17 cellular contexts compared by ENCODE assay signal in the genomic region with DNA sequence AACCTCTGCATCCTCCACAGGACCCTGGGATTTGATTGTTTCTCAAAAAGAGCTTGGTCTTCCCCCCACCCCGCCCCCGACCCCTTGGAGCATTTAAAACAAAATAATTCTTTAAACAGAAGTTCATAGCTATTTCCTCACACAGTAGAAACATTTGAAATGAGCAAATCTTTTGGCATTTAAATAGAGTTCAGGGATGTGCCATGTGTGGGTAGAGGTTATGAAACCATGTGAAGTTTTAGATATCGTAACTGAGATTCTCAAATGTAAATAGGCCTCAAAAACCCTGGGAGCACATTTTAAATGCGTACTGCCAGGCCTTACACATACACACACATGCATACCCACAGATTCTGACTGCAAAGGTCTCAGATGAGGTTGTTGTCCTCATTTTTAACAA.
DNase-seq lines count a peak whose midpoint lies in the region; ATAC-seq and TF ChIP-seq lines count a peak whose summit lies in the region.
"Had no signal": no experiment of that assay in that cellular context is flagged by ENCODE, and none has a peak within 500 bp of the region (broad histone marks: within the 10 kb centered on the region; RNA-seq: fewer than 3 reads in every experiment).

No MANE protein-coding gene starts in this region.

- H3F3A ChIP-seq in smooth muscle cell (ENCODE audit: low read depth) = peaks cover 5% of the 10 kb centered on the region

- no peak for ATAC-seq in GM18519 (IDR thresholded peaks at IDR 0.05; ENCODE audit: low FRiP score, unreplicated experiment)
- ATAC-seq: stimulated activated naive CD8-positive, alpha-beta T cell treated with anti-CD3 and anti-CD28 coated beads, Interleukin-15, Interleukin-2, amounts not matched to agents 100 U/mL and 50 U/mL, for 24 hours had no signal

- H2AFZ ChIP-seq in smooth muscle cell (ENCODE audit: low read depth) = no peak overlapping the region

- WGBS in smooth muscle cell (ENCODE audit: low lambda C conversion rate) = 56% methylated on average over 4 of the region's 4 CpGs

- intact Hi-C loops in ascending aorta (cut with DNase I) = no loop called here

- no peaks in the 10 kb centered on the region for H3K27me3 ChIP-seq in ascending aorta
- no peaks in the 10 kb centered on the region for H3K27me3 ChIP-seq in smooth muscle cell (ENCODE audit: low read depth)
- H3K27me3 ChIP-seq: colonic mucosa, gastrocnemius medialis, Peyer's patch had no signal

- peak overlapping the region; percentile 36 for H3K4me2 ChIP-seq in smooth muscle cell

- H4K20me1 ChIP-seq in smooth muscle cell (ENCODE audit: low read depth) = no peaks in the 10 kb centered on the region

- no peak overlapping the region for H3K9ac ChIP-seq in smooth muscle cell (ENCODE audit: low read depth)

- H3K36me3 ChIP-seq in ascending aorta = no peaks in the 10 kb centered on the region
- no peaks in the 10 kb centered on the region for H3K36me3 ChIP-seq in smooth muscle cell (ENCODE audit: low read depth)
- H3K36me3 ChIP-seq: colonic mucosa, gastrocnemius medialis had no signal

- H3K4me1 ChIP-seq in ascending aorta = peaks cover 0 to 19% of the 10 kb centered on the region in 2 donors
- peaks cover 9% of the 10 kb centered on the region for H3K4me1 ChIP-seq in smooth muscle cell (ENCODE audit: low read depth)
- H3K4me1 ChIP-seq: gastrocnemius medialis had no signal

- H3K27ac ChIP-seq in ascending aorta (peak overlapping the region; percentile 67), smooth muscle cell (ENCODE audit: low read depth) (peak overlapping the region; percentile 63)
- H3K27ac ChIP-seq: colonic mucosa, Peyer's patch had no signal

- peak; percentile 62 for DNase-seq in GM03348 (ENCODE audit: low spot score)
- no peak for DNase-seq in ascending aorta (ENCODE audit: low spot score in 2 of 2)
- peak; percentile 56 for DNase-seq in fibroblast of the conjunctiva (ENCODE audit: low read depth)
- no peak for DNase-seq in smooth muscle cell (lab: John Stamatoyannopoulos, UW; ENCODE audit: unreplicated experiment)
- no peak for DNase-seq in DMS153 (lab: John Stamatoyannopoulos, UW)
- no peak for DNase-seq in islet precursor cell
- DNase-seq in NCI-H2081 treated with DMSO at 0.1 percent for 48 hours (lab: John Stamatoyannopoulos, UW) = no peak
- DNase-seq: activated CD4-positive, alpha-beta memory T cell treated with anti-CD3 and anti-CD28 coated beads, Interleukin-2, amount 10 ng/mL, durations not matched to agents 7 days and 5 days; CD8-positive, alpha-beta memory T cell; colonic mucosa; gastrocnemius medialis; NCI-H1105 treated with DMSO at 0.1 percent for 48 hours; NCI-H510A; Peyer's patch; retina; stimulated activated naive CD8-positive, alpha-beta T cell treated with anti-CD3 and anti-CD28 coated beads, Interleukin-15, Interleukin-2, amounts not matched to agents 100 U/mL and 50 U/mL, for 24 hours had no signal

- TF ChIP-seq CTCF in ascending aorta (IDR thresholded peaks at IDR 0.05) (no peak), smooth muscle cell (IDR thresholded peaks at IDR 0.05; ENCODE audit: borderline replicate concordance, insufficient read depth, poor library complexity, severe bottlenecking) (no peak)

- no peaks in the 10 kb centered on the region for H3K9me3 ChIP-seq in ascending aorta
- no peaks in the 10 kb centered on the region for H3K9me3 ChIP-seq in smooth muscle cell (replicated peaks; ENCODE audit: low read depth)
- H3K9me3 ChIP-seq: colonic mucosa, gastrocnemius medialis, Peyer's patch had no signal

- H3K4me3 ChIP-seq in ascending aorta (no peak overlapping the region), smooth muscle cell (no peak overlapping the region)
- H3K4me3 ChIP-seq: colonic mucosa, gastrocnemius medialis, Peyer's patch had no signal

- no peaks in the 10 kb centered on the region for H3K79me2 ChIP-seq in smooth muscle cell (ENCODE audit: low read depth)

Comparison
In these comparisons a context has a peak if more than half of its experiments do, and no peak if none do; other contexts are left out.
1. DNase-seq: peak in GM03348 (single experiment) and fibroblast of the conjunctiva (single experiment); none in ascending aorta (0 of 2), smooth muscle cell (single experiment), DMS153 (single experiment), islet precursor cell (single experiment) and NCI-H2081 treated with DMSO at 0.1 percent for 48 hours (single experiment).